1 cellular context compared by ENCODE assay signal in genomic region chr11:67332081-67332691, GRCh38.
TF ChIP-seq lines count a peak whose summit lies in the region.

No MANE protein-coding gene starts in this region.

TF ChIP-seq in HepG2, 621 proteins besides CTCF, POLR2A, EP300 and RAD21:
- TF ChIP-seq SP140L (CRISPR knock-in tag; IDR thresholded peaks at IDR 0.05; ENCODE audit: borderline replicate concordance) (no peak), PHF8 (CRISPR knock-in tag; IDR thresholded peaks at IDR 0.05) (no peak), TIGD3 (CRISPR knock-in tag; IDR thresholded peaks at IDR 0.05; ENCODE audit: borderline replicate concordance) (no peak), SP2 (CRISPR knock-in tag; IDR thresholded peaks at IDR 0.05) (no peak), ZNF629 (CRISPR knock-in tag; conservative IDR thresholded peaks at IDR 0.05) (no peak), ZNF558 (CRISPR knock-in tag; IDR thresholded peaks at IDR 0.05; ENCODE audit: borderline replicate concordance) (no peak), ZKSCAN5 (CRISPR knock-in tag; IDR thresholded peaks at IDR 0.05) (no peak), STAT5B (CRISPR knock-in tag; IDR thresholded peaks at IDR 0.05) (no peak), FOXA3 (CRISPR knock-in tag; IDR thresholded peaks at IDR 0.05) (no peak), E2F1 (CRISPR knock-in tag; IDR thresholded peaks at IDR 0.05) (no peak), ZNF709 (CRISPR knock-in tag; IDR thresholded peaks at IDR 0.05) (no peak), ZNF772 (CRISPR knock-in tag; IDR thresholded peaks at IDR 0.05) (no peak)
- TF ChIP-seq, protein P1, sequence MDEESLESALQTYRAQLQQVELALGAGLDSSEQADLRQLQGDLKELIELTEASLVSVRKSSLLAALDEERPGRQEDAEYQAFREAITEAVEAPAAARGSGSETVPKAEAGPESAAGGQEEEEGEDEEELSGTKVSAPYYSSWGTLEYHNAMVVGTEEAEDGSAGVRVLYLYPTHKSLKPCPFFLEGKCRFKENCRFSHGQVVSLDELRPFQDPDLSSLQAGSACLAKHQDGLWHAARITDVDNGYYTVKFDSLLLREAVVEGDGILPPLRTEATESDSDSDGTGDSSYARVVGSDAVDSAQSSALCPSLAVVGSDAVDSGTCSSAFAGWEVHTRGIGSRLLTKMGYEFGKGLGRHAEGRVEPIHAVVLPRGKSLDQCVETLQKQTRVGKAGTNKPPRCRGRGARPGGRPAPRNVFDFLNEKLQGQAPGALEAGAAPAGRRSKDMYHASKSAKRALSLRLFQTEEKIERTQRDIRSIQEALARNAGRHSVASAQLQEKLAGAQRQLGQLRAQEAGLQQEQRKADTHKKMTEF (CRISPR knock-in tag; IDR thresholded peaks at IDR 0.05): no peak
- TF ChIP-seq, protein P2, sequence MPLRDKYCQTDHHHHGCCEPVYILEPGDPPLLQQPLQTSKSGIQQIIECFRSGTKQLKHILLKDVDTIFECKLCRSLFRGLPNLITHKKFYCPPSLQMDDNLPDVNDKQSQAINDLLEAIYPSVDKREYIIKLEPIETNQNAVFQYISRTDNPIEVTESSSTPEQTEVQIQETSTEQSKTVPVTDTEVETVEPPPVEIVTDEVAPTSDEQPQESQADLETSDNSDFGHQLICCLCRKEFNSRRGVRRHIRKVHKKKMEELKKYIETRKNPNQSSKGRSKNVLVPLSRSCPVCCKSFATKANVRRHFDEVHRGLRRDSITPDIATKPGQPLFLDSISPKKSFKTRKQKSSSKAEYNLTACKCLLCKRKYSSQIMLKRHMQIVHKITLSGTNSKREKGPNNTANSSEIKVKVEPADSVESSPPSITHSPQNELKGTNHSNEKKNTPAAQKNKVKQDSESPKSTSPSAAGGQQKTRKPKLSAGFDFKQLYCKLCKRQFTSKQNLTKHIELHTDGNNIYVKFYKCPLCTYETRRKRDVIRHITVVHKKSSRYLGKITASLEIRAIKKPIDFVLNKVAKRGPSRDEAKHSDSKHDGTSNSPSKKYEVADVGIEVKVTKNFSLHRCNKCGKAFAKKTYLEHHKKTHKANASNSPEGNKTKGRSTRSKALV (CRISPR knock-in tag; IDR thresholded peaks at IDR 0.05): no peak
